In genomic region chr6:28981391-28981832, GRCh38 we compare ENCODE assay signal across 8 cellular contexts. TPM values are rescaled to one million over a fixed set of nuclear protein-coding genes. Genes with fewer than 3 reads are reported as not detected.
DNase-seq lines count a peak whose midpoint lies in the region; ATAC-seq, FAIRE-seq and TF ChIP-seq lines count a peak whose summit lies in the region.

No MANE protein-coding gene starts in this region.

- peak overlapping the region; percentile 85 to 98 (median 94) for H3K27ac Mint-ChIP-seq in CD8-positive, alpha-beta memory T cell

- no peak for FAIRE-seq in bronchial epithelial cell (lab: Jason Lieb, UNC)

- H3K27me3 Mint-ChIP-seq in CD8-positive, alpha-beta memory T cell, result peaks cover 41 to 49% of the 10 kb centered on the region in 2 donors

- POLR2A ChIA-PET in CD8-positive, alpha-beta memory T cell (lab: Charles Lee), result interaction anchor here (0.6 to 2.5 kb wide), 5 partner anchors 25 to 1658 kb away, joined by 3 to 13 read pairs (median 3); no protein-coding TSS in a partner anchor
- POLR2A ChIA-PET in HEK293 (lab: Yijun Ruan, JAX), result interaction anchor here (0.7 to 1.9 kb wide), 6 partner anchors 28 to 647 kb away, joined by 3 to 12 read pairs (median 5); partner anchors contain the start of gene TRIM27

- no peaks in the 10 kb centered on the region for H3K36me3 ChIP-seq in CD8-positive, alpha-beta memory T cell (ENCODE audit: insufficient read depth, low read length)
- H3K36me3 ChIP-seq in HEK293 (ENCODE audit: control insufficient read depth in 2 of 2, insufficient read depth in 1 of 2, low read length in 2 of 2) (no peaks in the 10 kb centered on the region), bronchial epithelial cell (ENCODE audit: control insufficient read depth, insufficient read depth, low read length) (no peaks in the 10 kb centered on the region), kidney epithelial cell (ENCODE audit: control insufficient read depth, insufficient read depth, low read length) (no peaks in the 10 kb centered on the region)

- H3K36me3 Mint-ChIP-seq in CD8-positive, alpha-beta memory T cell, result peaks cover 0 to 11% (median 3%) of the 10 kb centered on the region in 3 donors

- no peak for TF ChIP-seq CTCF in HEK293 (tag by site-specific recombination; IDR thresholded peaks at IDR 0.05)
- TF ChIP-seq CTCF in VCaP (conservative IDR thresholded peaks at IDR 0.05), result no peak; the same call in none of the 2 replicates
- no peak for TF ChIP-seq CTCF in bronchial epithelial cell (IDR thresholded peaks at IDR 0.05; ENCODE audit: insufficient read depth, low read length, severe bottlenecking)
- no peak for TF ChIP-seq CTCF in kidney epithelial cell (IDR thresholded peaks at IDR 0.05; ENCODE audit: insufficient read depth, low read length, poor library complexity, severe bottlenecking)

- H3K9me3 ChIP-seq in CD8-positive, alpha-beta memory T cell (ENCODE audit: low read length), result no peaks in the 10 kb centered on the region
- H3K9me3 ChIP-seq in HEK293 (ENCODE audit: control insufficient read depth, insufficient read depth, low read depth, low read length), result no peaks in the 10 kb centered on the region

- H3K27me3 ChIP-seq in CD8-positive, alpha-beta memory T cell (ENCODE audit: insufficient read depth, low read length, poor library complexity, severe bottlenecking), result no peaks in the 10 kb centered on the region
- no peaks in the 10 kb centered on the region for H3K27me3 ChIP-seq in bronchial epithelial cell (ENCODE audit: control insufficient read depth, insufficient read depth, low read length)
- peaks cover 4% of the 10 kb centered on the region for H3K27me3 ChIP-seq in kidney epithelial cell (ENCODE audit: control insufficient read depth, insufficient read depth, low read length)

- peaks cover 0 to 6% (median 5%) of the 10 kb centered on the region in 5 donors for H3K9me3 Mint-ChIP-seq in CD8-positive, alpha-beta memory T cell

- peak; percentile 47 to 84 (median 79) for DNase-seq in CD8-positive, alpha-beta memory T cell
- DNase-seq in NCI-H2081 treated with DMSO at 0.1 percent for 48 hours (lab: John Stamatoyannopoulos, UW) (peak; percentile 71), bronchial epithelial cell (ENCODE audit: low read depth) (no peak), kidney epithelial cell (ENCODE audit: low read depth) (no peak)
- peak; percentile 52 to 82 (median 72) for DNase-seq in stimulated activated CD4-positive, alpha-beta T cell treated with anti-CD3 and anti-CD28 coated beads, Interleukin-1b, Interleukin-23, amount 100 ng/mL, for 24 hours (ENCODE audit: low read depth in 4 of 4, low spot score in 1 of 4)

- peak overlapping the region; percentile 92 to 97 (median 95) for H3K4me3 Mint-ChIP-seq in CD8-positive, alpha-beta memory T cell

- H3K27ac ChIP-seq in CD8-positive, alpha-beta memory T cell (ENCODE audit: low read depth, low read length), result peak overlapping the region; percentile 77
- H3K27ac ChIP-seq in HEK293 (ENCODE audit: extremely low read depth, low read depth, low read length) (peak overlapping the region; percentile 20; the same call in 1 of the 2 replicates), VCaP (peak overlapping the region; percentile 70)

- H3K4me1 ChIP-seq in CD8-positive, alpha-beta memory T cell (ENCODE audit: insufficient read depth, low read length), result peaks cover 31% of the 10 kb centered on the region
- peaks cover 5% of the 10 kb centered on the region; the same call in 1 of the 2 replicates for H3K4me1 ChIP-seq in HEK293 (ENCODE audit: control insufficient read depth, insufficient read depth, low read length)

- peaks cover 56 to 78% (median 70%) of the 10 kb centered on the region in 3 donors for H3K4me1 Mint-ChIP-seq in CD8-positive, alpha-beta memory T cell

- ATAC-seq in GM19324 (IDR thresholded peaks at IDR 0.05; ENCODE audit: low FRiP score, unreplicated experiment), result no peak

- CTCF ChIA-PET in CD8-positive, alpha-beta memory T cell (lab: Charles Lee), result interaction anchor here (1.1 to 6.9 kb wide), 6 partner anchors 10 to 143 kb away, joined by 3 to 48 read pairs (median 4); no protein-coding TSS in a partner anchor
- CTCF ChIA-PET in HEK293 (lab: Yijun Ruan, JAX), result interaction anchor here (0.6 to 2.5 kb wide), 12 partner anchors 7 to 647 kb away, joined by 3 to 8 read pairs (median 3); no protein-coding TSS in a partner anchor

- peak overlapping the region; percentile 99 for H3K4me3 ChIP-seq in CD8-positive, alpha-beta memory T cell (ENCODE audit: low read length)
- H3K4me3 ChIP-seq in HEK293 (ENCODE audit: low read depth, low read length) (peak overlapping the region; percentile 73), bronchial epithelial cell (ENCODE audit: low read depth, low read length) (peak overlapping the region; percentile 74), kidney epithelial cell (ENCODE audit: low read depth, low read length) (peak overlapping the region; percentile 46)

TF ChIP-seq in HEK293, 187 proteins besides CTCF, POLR2A, EP300 and RAD21 (continues in another document):
- no peak for TF ChIP-seq ZNF391 (tag by site-specific recombination; IDR thresholded peaks at IDR 0.05; ENCODE audit: borderline replicate concordance, low read depth)
- TF ChIP-seq SCRT2 (tag by site-specific recombination; IDR thresholded peaks at IDR 0.05), result peak; percentile 62; the same call in 1 of the 2 replicates
- 0 out of 2 replicates have a peak, but pooled peaks have one; percentile 33 for TF ChIP-seq ZBTB20 (tag by site-specific recombination; IDR thresholded peaks at IDR 0.05)
- TF ChIP-seq ZNF335 (tag by site-specific recombination; conservative IDR thresholded peaks at IDR 0.05), result peak; percentile 75; the same call in 1 of the 2 replicates
- no peak for TF ChIP-seq ZEB2 (tag by site-specific recombination; IDR thresholded peaks at IDR 0.05)
- peak; percentile 70; the same call in 1 of the 2 replicates for TF ChIP-seq ZNF830 (tag by site-specific recombination; IDR thresholded peaks at IDR 0.05; ENCODE audit: low read depth)
- no peak for TF ChIP-seq ZNF292 (tag by site-specific recombination; IDR thresholded peaks at IDR 0.05; ENCODE audit: borderline replicate concordance, low read depth)
- TF ChIP-seq ZNF202 (tag by site-specific recombination; IDR thresholded peaks at IDR 0.05; ENCODE audit: borderline replicate concordance), result no peak
- peak; percentile 49; the same call in 1 of the 2 replicates for TF ChIP-seq ZNF37A (tag by site-specific recombination; IDR thresholded peaks at IDR 0.05)
- no peak for TF ChIP-seq ZNF211 (tag by site-specific recombination; IDR thresholded peaks at IDR 0.05; ENCODE audit: low read depth)
- no peak for TF ChIP-seq KLF17 (tag by site-specific recombination; IDR thresholded peaks at IDR 0.05)
- no peak for TF ChIP-seq ZNF514 (tag by site-specific recombination; IDR thresholded peaks at IDR 0.05)
- TF ChIP-seq ZBTB26 (tag by site-specific recombination; optimal IDR thresholded peaks at IDR 0.05), result no peak
- peak; percentile 61; the same call in 1 of the 2 replicates for TF ChIP-seq ZNF561 (tag by site-specific recombination; IDR thresholded peaks at IDR 0.05; ENCODE audit: borderline replicate concordance)
- TF ChIP-seq EGR2 (tag by site-specific recombination; IDR thresholded peaks at IDR 0.05; ENCODE audit: low read depth), result peak; percentile 38
- no peak for TF ChIP-seq ZNF596 (tag by site-specific recombination; IDR thresholded peaks at IDR 0.05)
- TF ChIP-seq ZNF121 (tag by site-specific recombination; IDR thresholded peaks at IDR 0.05), result no peak
- TF ChIP-seq ZNF18 (tag by site-specific recombination; IDR thresholded peaks at IDR 0.05), result 0 out of 2 replicates have a peak, but pooled peaks have one; percentile 50
- TF ChIP-seq ZFHX2 (tag by site-specific recombination; conservative IDR thresholded peaks at IDR 0.05), result peak; percentile 70
- no peak for TF ChIP-seq ZNF138 (tag by site-specific recombination; IDR thresholded peaks at IDR 0.05; ENCODE audit: borderline replicate concordance)
- no peak for TF ChIP-seq KLF16 (tag by site-specific recombination; IDR thresholded peaks at IDR 0.05)
- no peak for TF ChIP-seq ZNF623 (tag by site-specific recombination; IDR thresholded peaks at IDR 0.05)

RNA-seq across cellular contexts. Expression of gene ZNF311, which starts 23.7 kb away (rescaled TPM):
- total RNA-seq in CD8-positive, alpha-beta memory T cell, result under 1 TPM; 0.66 to 0.73 TPM
- not detected for polyA plus RNA-seq in CD8-positive, alpha-beta memory T cell
- total RNA-seq in bronchial epithelial cell (3.8 and 3.9 TPM in 2 replicates), kidney epithelial cell (2.6 and 2.7 TPM in 2 replicates)

RNA-seq across cellular contexts. Expression of gene TRIM27, which starts 57.6 kb away (rescaled TPM):
- total RNA-seq in CD8-positive, alpha-beta memory T cell, result 10 to 100 TPM; 67.7 to 69.2 TPM
- polyA plus RNA-seq in CD8-positive, alpha-beta memory T cell, result 61.6 TPM
- total RNA-seq in bronchial epithelial cell (27.0 and 39.0 TPM in 2 replicates), kidney epithelial cell (101 and 119 TPM in 2 replicates)

Comparison
In these comparisons a context has a peak if more than half of its experiments do, and no peak if none do; other contexts are left out.
1. DNase-seq: peak in CD8-positive, alpha-beta memory T cell (5 of 5), NCI-H2081 treated with DMSO at 0.1 percent for 48 hours (single experiment) and stimulated activated CD4-positive, alpha-beta T cell treated with anti-CD3 and anti-CD28 coated beads, Interleukin-1b, Interleukin-23, amount 100 ng/mL, for 24 hours (4 of 4); none in bronchial epithelial cell (single experiment) and kidney epithelial cell (single experiment).
2. H3K27ac ChIP-seq: peak in every context shown above with its lines; median percentile 77 in CD8-positive, alpha-beta memory T cell; 70 in VCaP; 20 in HEK293.
3. H3K4me3 ChIP-seq: peak in every context shown above with its lines; median percentile 99 in CD8-positive, alpha-beta memory T cell; 74 in bronchial epithelial cell; 73 in HEK293; 46 in kidney epithelial cell.